ENCODE assay signal across 1 cellular context in the genomic region with DNA sequence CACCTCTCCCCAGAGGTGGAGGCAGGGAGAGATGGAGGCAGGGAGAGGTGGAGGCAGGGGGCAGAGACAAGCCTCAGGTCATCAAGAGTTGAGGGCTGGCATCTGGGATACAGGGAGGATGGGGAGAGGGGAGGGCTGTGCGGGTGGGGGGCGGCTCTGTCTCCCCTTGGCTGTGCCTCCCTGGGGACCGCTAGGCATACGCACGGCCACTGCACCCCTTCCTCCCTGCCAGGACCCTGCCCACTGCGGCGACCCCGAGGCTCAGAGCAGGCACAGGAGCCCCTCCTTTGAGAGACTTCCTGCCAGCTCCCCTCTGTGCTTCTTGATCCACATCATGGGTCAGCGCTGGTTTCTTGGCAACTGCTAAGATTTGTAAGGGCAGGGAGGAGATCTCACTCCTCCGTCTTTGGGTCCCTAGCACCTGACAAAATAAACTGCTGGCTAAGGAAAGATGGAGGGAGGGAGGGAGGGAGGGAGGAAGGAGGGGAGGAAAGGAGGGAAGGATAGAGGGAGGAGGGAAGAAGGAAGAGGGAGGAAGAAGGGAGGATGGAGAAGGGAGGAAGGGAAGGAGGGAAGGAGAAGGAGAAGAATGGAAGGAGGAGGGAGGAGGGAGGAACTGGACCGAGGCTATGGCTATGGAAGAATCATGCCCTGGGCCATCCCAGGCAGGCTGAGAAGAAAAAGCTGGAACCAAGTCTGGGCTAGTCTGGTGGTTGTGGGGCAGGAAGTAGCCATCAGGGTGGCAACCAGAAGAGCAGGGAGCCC.
TF ChIP-seq lines count a peak whose summit lies in the region.

No MANE protein-coding gene starts in this region.

TF ChIP-seq in K562, 482 proteins besides CTCF, POLR2A, EP300 and RAD21:
- TF ChIP-seq ZNF263 (CRISPR knock-in tag; IDR thresholded peaks at IDR 0.05; ENCODE audit: borderline replicate concordance) (peak; percentile 94), ERF (CRISPR knock-in tag; IDR thresholded peaks at IDR 0.05) (no peak)
